Comparison of ENCODE assay signal across 1 cellular context in genomic region chr22:49704345-49705215, GRCh38.
TF ChIP-seq lines count a peak whose summit lies in the region.

No MANE protein-coding gene starts in this region.

TF ChIP-seq in SK-N-SH, 30 proteins besides CTCF, POLR2A, EP300 and RAD21 (continued from another document):
- TF ChIP-seq, protein P1, sequence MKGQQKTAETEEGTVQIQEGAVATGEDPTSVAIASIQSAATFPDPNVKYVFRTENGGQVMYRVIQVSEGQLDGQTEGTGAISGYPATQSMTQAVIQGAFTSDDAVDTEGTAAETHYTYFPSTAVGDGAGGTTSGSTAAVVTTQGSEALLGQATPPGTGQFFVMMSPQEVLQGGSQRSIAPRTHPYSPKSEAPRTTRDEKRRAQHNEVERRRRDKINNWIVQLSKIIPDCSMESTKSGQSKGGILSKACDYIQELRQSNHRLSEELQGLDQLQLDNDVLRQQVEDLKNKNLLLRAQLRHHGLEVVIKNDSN (IDR thresholded peaks at IDR 0.05; ENCODE audit: borderline replicate concordance, low read depth): no peak
- TF ChIP-seq TAF1 (IDR thresholded peaks at IDR 0.05; ENCODE audit: borderline replicate concordance, low read depth, low read length): no peak
- TF ChIP-seq GATA2 (CRISPR knock-in tag; IDR thresholded peaks at IDR 0.05): peak; percentile 53
TF ChIP-seq in SK-N-SH: peak in this region for 1.
